1 cellular context compared by ENCODE assay signal in genomic region chr20:21995461-21995860, GRCh38.
TF ChIP-seq lines count a peak whose summit lies in the region.

No MANE protein-coding gene starts in this region.

TF ChIP-seq in GM23338, 12 proteins besides CTCF, POLR2A, EP300 and RAD21 (continued from another document):
- TF ChIP-seq, protein P1, sequence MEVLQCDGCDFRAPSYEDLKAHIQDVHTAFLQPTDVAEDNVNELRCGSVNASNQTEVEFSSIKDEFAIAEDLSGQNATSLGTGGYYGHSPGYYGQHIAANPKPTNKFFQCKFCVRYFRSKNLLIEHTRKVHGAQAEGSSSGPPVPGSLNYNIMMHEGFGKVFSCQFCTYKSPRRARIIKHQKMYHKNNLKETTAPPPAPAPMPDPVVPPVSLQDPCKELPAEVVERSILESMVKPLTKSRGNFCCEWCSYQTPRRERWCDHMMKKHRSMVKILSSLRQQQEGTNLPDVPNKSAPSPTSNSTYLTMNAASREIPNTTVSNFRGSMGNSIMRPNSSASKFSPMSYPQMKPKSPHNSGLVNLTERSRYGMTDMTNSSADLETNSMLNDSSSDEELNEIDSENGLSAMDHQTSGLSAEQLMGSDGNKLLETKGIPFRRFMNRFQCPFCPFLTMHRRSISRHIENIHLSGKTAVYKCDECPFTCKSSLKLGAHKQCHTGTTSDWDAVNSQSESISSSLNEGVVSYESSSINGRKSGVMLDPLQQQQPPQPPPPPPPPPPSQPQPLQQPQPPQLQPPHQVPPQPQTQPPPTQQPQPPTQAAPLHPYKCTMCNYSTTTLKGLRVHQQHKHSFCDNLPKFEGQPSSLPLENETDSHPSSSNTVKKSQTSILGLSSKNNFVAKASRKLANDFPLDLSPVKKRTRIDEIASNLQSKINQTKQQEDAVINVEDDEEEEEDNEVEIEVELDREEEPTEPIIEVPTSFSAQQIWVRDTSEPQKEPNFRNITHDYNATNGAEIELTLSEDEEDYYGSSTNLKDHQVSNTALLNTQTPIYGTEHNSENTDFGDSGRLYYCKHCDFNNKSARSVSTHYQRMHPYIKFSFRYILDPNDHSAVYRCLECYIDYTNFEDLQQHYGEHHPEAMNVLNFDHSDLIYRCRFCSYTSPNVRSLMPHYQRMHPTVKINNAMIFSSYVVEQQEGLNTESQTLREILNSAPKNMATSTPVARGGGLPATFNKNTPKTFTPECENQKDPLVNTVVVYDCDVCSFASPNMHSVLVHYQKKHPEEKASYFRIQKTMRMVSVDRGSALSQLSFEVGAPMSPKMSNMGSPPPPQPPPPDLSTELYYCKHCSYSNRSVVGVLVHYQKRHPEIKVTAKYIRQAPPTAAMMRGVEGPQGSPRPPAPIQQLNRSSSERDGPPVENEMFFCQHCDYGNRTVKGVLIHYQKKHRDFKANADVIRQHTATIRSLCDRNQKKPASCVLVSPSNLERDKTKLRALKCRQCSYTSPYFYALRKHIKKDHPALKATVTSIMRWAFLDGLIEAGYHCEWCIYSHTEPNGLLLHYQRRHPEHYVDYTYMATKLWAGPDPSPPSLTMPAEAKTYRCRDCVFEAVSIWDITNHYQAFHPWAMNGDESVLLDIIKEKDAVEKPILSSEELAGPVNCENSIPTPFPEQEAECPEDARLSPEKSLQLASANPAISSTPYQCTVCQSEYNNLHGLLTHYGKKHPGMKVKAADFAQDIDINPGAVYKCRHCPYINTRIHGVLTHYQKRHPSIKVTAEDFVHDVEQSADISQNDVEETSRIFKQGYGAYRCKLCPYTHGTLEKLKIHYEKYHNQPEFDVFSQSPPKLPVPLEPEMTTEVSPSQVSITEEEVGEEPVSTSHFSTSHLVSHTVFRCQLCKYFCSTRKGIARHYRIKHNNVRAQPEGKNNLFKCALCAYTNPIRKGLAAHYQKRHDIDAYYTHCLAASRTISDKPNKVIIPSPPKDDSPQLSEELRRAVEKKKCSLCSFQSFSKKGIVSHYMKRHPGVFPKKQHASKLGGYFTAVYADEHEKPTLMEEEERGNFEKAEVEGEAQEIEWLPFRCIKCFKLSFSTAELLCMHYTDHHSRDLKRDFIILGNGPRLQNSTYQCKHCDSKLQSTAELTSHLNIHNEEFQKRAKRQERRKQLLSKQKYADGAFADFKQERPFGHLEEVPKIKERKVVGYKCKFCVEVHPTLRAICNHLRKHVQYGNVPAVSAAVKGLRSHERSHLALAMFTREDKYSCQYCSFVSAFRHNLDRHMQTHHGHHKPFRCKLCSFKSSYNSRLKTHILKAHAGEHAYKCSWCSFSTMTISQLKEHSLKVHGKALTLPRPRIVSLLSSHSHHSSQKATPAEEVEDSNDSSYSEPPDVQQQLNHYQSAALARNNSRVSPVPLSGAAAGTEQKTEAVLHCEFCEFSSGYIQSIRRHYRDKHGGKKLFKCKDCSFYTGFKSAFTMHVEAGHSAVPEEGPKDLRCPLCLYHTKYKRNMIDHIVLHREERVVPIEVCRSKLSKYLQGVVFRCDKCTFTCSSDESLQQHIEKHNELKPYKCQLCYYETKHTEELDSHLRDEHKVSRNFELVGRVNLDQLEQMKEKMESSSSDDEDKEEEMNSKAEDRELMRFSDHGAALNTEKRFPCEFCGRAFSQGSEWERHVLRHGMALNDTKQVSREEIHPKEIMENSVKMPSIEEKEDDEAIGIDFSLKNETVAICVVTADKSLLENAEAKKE (CRISPR knock-in tag; IDR thresholded peaks at IDR 0.05): no peak
- no peak for TF ChIP-seq NANOG (IDR thresholded peaks at IDR 0.05; ENCODE audit: borderline replicate concordance)
- no peak for TF ChIP-seq ZNF331 (CRISPR knock-in tag; IDR thresholded peaks at IDR 0.05; ENCODE audit: low read depth)
- TF ChIP-seq REST (IDR thresholded peaks at IDR 0.05; ENCODE audit: unreplicated experiment): no peak
- TF ChIP-seq ZNF114 (CRISPR knock-in tag; IDR thresholded peaks at IDR 0.05): no peak
- no peak for TF ChIP-seq ETS1 (IDR thresholded peaks at IDR 0.05)
- no peak for TF ChIP-seq EZH2phosphoT487 (IDR thresholded peaks at IDR 0.05; ENCODE audit: unreplicated experiment)
- no peak for TF ChIP-seq CREB1 (CRISPR knock-in tag; IDR thresholded peaks at IDR 0.05; ENCODE audit: low read depth)
- no peak for TF ChIP-seq JUNB (IDR thresholded peaks at IDR 0.05; ENCODE audit: unreplicated experiment)
- no peak for TF ChIP-seq EZH2 (IDR thresholded peaks at IDR 0.05; ENCODE audit: low read depth, unreplicated experiment)
- TF ChIP-seq POLR2AphosphoS5 (IDR thresholded peaks at IDR 0.05; ENCODE audit: low read depth): no peak
